ENCODE assay signal across 8 cellular contexts in genomic region chr9:129140397-129141065, GRCh38. TPM values are rescaled to one million over a fixed set of nuclear protein-coding genes. Genes with fewer than 3 reads are reported as not detected.
DNase-seq lines count a peak whose midpoint lies in the region; ATAC-seq and TF ChIP-seq lines count a peak whose summit lies in the region.

No MANE protein-coding gene starts in this region.

- peaks cover 44% of the 10 kb centered on the region for H3K27me3 Mint-ChIP-seq in GM23338 (ENCODE audit: insufficient read depth, low read depth, poor library complexity)
- no peaks in the 10 kb centered on the region for H3K27me3 Mint-ChIP-seq in activated CD8-positive, alpha-beta T cell treated with anti-CD3 and anti-CD28 coated beads, Interleukin-2, amount 10 ng/mL, durations not matched to agents 7 days and 5 days (ENCODE audit: low read depth)

- H3K4me3 ChIP-seq in GM23338, result peak overlapping the region; percentile 57
- H3K4me3 ChIP-seq in MM.1S (ENCODE audit: low read length), result peak overlapping the region; percentile 60
- H3K4me3 ChIP-seq in fibroblast of the aortic adventitia (ENCODE audit: low read depth, low read length), result peak overlapping the region; percentile 64
- H3K4me3 ChIP-seq in neural cell (ENCODE audit: low read length), result peak overlapping the region; percentile 58

- H3K9me3 ChIP-seq in MM.1S (replicated peaks; ENCODE audit: insufficient read depth, low read length), result no peaks in the 10 kb centered on the region
- H3K9me3 ChIP-seq in neural cell (ENCODE audit: low read length), result no peaks in the 10 kb centered on the region

- no peaks in the 10 kb centered on the region for H3K9me3 Mint-ChIP-seq in GM23338
- H3K9me3 Mint-ChIP-seq in activated CD8-positive, alpha-beta T cell treated with anti-CD3 and anti-CD28 coated beads, Interleukin-2, amount 10 ng/mL, durations not matched to agents 7 days and 5 days (ENCODE audit: insufficient read depth), result no peaks in the 10 kb centered on the region

- H2AFZ ChIP-seq in GM23338, result no peak overlapping the region
- H2AFZ ChIP-seq in MM.1S (ENCODE audit: low read length), result peak overlapping the region; percentile 52
- H2AFZ ChIP-seq in neural cell (ENCODE audit: low read depth, low read length), result no peak overlapping the region

- POLR2A ChIA-PET in activated CD8-positive, alpha-beta T cell treated with anti-CD3 and anti-CD28 coated beads, Interleukin-2, amount 10 ng/mL, durations not matched to agents 7 days and 5 days (lab: Charles Lee), result interaction anchor here (0.6 to 1.8 kb wide), 9 partner anchors 9 to 485 kb away, joined by 3 to 8 read pairs (median 5); partner anchors contain the start of genes IER5L and NTMT1

- TF ChIP-seq RAD21 in neural cell (conservative IDR thresholded peaks at IDR 0.05), result no peak

- CTCF ChIA-PET in activated CD8-positive, alpha-beta T cell treated with anti-CD3 and anti-CD28 coated beads, Interleukin-2, amount 10 ng/mL, durations not matched to agents 7 days and 5 days (lab: Charles Lee), result interaction anchor here (0.8 to 8.8 kb wide), 20 partner anchors 10 to 651 kb away, joined by 3 to 190 read pairs (median 4); partner anchors contain the start of genes C9orf50, IER5L and NTMT1

- no peaks in the 10 kb centered on the region for H3K27me3 ChIP-seq in GM23338 (ENCODE audit: insufficient read depth)
- no peaks in the 10 kb centered on the region for H3K27me3 ChIP-seq in MM.1S (replicated peaks; ENCODE audit: insufficient read depth, low read length)
- H3K27me3 ChIP-seq in neural cell (ENCODE audit: insufficient read depth, low read depth, low read length), result no peaks in the 10 kb centered on the region

- peak; percentile 29 for ATAC-seq in GM23338
- ATAC-seq in activated CD8-positive, alpha-beta T cell treated with anti-CD3 and anti-CD28 coated beads, Interleukin-2, amount 10 ng/mL, durations not matched to agents 7 days and 5 days, result peak; percentile 18

- H3K4me1 ChIP-seq in GM23338 (ENCODE audit: insufficient read depth) (peaks cover 47% of the 10 kb centered on the region), MM.1S (ENCODE audit: low read length) (peaks cover 14% of the 10 kb centered on the region)

- peaks cover 6% of the 10 kb centered on the region for H3K36me3 ChIP-seq in GM23338 (ENCODE audit: insufficient read depth)
- H3K36me3 ChIP-seq in MM.1S (replicated peaks; ENCODE audit: insufficient read depth, low read length), result no peaks in the 10 kb centered on the region
- no peaks in the 10 kb centered on the region for H3K36me3 ChIP-seq in neural cell (ENCODE audit: insufficient read depth, low read length)

- H3F3A ChIP-seq in GM23338 (replicated peaks; ENCODE audit: low read depth) (peaks cover 6% of the 10 kb centered on the region), MM.1S (ENCODE audit: insufficient read depth, low read length) (peaks cover 11% of the 10 kb centered on the region), neural cell (ENCODE audit: insufficient read depth, low read length, poor library complexity, severe bottlenecking) (no peaks in the 10 kb centered on the region)

- no peak for TF ChIP-seq CTCF in GM23338 (conservative IDR thresholded peaks at IDR 0.05; ENCODE audit: low read depth in 2 of 2)
- no peak for TF ChIP-seq CTCF in MM.1S (IDR thresholded peaks at IDR 0.05; ENCODE audit: low read length)
- TF ChIP-seq CTCF in fibroblast of the aortic adventitia (IDR thresholded peaks at IDR 0.05; ENCODE audit: insufficient read depth, low read length), result no peak
- TF ChIP-seq CTCF in neural cell (IDR thresholded peaks at IDR 0.05; ENCODE audit: poor library complexity, severe bottlenecking), result no peak

- DNase-seq in G401 (ENCODE audit: low spot score) (peak; percentile 69), GM23338 (ENCODE audit: low spot score) (peak; percentile 50), MM.1S (peak; percentile 22), fibroblast of the aortic adventitia (ENCODE audit: low read depth) (peak; percentile 58), OCI-M1 (lab: John Stamatoyannopoulos, UW) (no peak), NCI-H774 (lab: John Stamatoyannopoulos, UW) (no peak)
- peak; percentile 36 for DNase-seq in activated CD8-positive, alpha-beta T cell treated with anti-CD3 and anti-CD28 coated beads, Interleukin-2, amount 10 ng/mL, durations not matched to agents 7 days and 5 days

- H3K9ac ChIP-seq in MM.1S (ENCODE audit: low read length) (peak overlapping the region; percentile 91), neural cell (ENCODE audit: low read length) (peak overlapping the region; percentile 96)

- H4K20me1 ChIP-seq in GM23338 (replicated peaks; ENCODE audit: insufficient read depth) (no peaks in the 10 kb centered on the region), MM.1S (ENCODE audit: insufficient read depth, low read length) (no peaks in the 10 kb centered on the region), neural cell (ENCODE audit: insufficient read depth) (no peaks in the 10 kb centered on the region)

- H3K4me2 ChIP-seq in GM23338 (peak overlapping the region; percentile 86), MM.1S (ENCODE audit: low read depth, low read length) (peak overlapping the region; percentile 93), neural cell (ENCODE audit: low read length) (peak overlapping the region; percentile 52)

- H3K9me2 ChIP-seq in GM23338 (ENCODE audit: insufficient read depth) (no peaks in the 10 kb centered on the region), MM.1S (replicated peaks; ENCODE audit: insufficient read depth, low read length) (no peaks in the 10 kb centered on the region), neural cell (ENCODE audit: insufficient read depth, low read length) (no peaks in the 10 kb centered on the region)

- peak overlapping the region; percentile 73 for H3K4me3 Mint-ChIP-seq in GM23338
- peak overlapping the region; percentile 75 for H3K4me3 Mint-ChIP-seq in activated CD8-positive, alpha-beta T cell treated with anti-CD3 and anti-CD28 coated beads, Interleukin-2, amount 10 ng/mL, durations not matched to agents 7 days and 5 days

- H3K4me1 Mint-ChIP-seq in GM23338, result peaks cover 64% of the 10 kb centered on the region
- peaks cover 50% of the 10 kb centered on the region for H3K4me1 Mint-ChIP-seq in activated CD8-positive, alpha-beta T cell treated with anti-CD3 and anti-CD28 coated beads, Interleukin-2, amount 10 ng/mL, durations not matched to agents 7 days and 5 days (ENCODE audit: low read depth)

- in situ Hi-C loops in G401 (cut with HindIII; ENCODE audit: low sequenced_read_pairs), result no loop called here

- H3K79me2 ChIP-seq in GM23338 (replicated peaks; ENCODE audit: insufficient read depth) (peaks cover 8% of the 10 kb centered on the region), MM.1S (ENCODE audit: low read length) (peaks cover 21% of the 10 kb centered on the region), neural cell (replicated peaks; ENCODE audit: insufficient read depth, low read length) (no peaks in the 10 kb centered on the region)

- H3K27ac Mint-ChIP-seq in GM23338, result peak overlapping the region; percentile 98
- H3K27ac Mint-ChIP-seq in activated CD8-positive, alpha-beta T cell treated with anti-CD3 and anti-CD28 coated beads, Interleukin-2, amount 10 ng/mL, durations not matched to agents 7 days and 5 days, result peak overlapping the region; percentile 93

- peaks cover 46% of the 10 kb centered on the region for H3K36me3 Mint-ChIP-seq in GM23338 (ENCODE audit: low read depth)
- peaks cover 34% of the 10 kb centered on the region for H3K36me3 Mint-ChIP-seq in activated CD8-positive, alpha-beta T cell treated with anti-CD3 and anti-CD28 coated beads, Interleukin-2, amount 10 ng/mL, durations not matched to agents 7 days and 5 days (ENCODE audit: low read depth)

- H3K27ac ChIP-seq in GM23338 (ENCODE audit: low read depth), result peak overlapping the region; percentile 100
- peak overlapping the region; percentile 74 for H3K27ac ChIP-seq in MM.1S (ENCODE audit: low read length)
- H3K27ac ChIP-seq in neural cell (ENCODE audit: low read length), result peak overlapping the region; percentile 99

- TF ChIP-seq EP300 in neural cell (conservative IDR thresholded peaks at IDR 0.05; ENCODE audit: poor library complexity, severe bottlenecking), result no peak

TF ChIP-seq in GM23338, 12 proteins besides CTCF, POLR2A, EP300 and RAD21 (continues in another document):
- TF ChIP-seq EZH2phosphoT487 (IDR thresholded peaks at IDR 0.05; ENCODE audit: unreplicated experiment), result no peak

RNA-seq across cellular contexts. Expression of gene PTPA, which starts 29.3 kb away (rescaled TPM):
- 215 and 261 TPM in 2 replicates for total RNA-seq in G401 (2014; rRNA removed; shearing (Covaris generic))
- total RNA-seq in GM23338 (2014; rRNA removed; shearing (Covaris generic)), result 110 and 122 TPM in 2 replicates
- 53.9 and 57.3 TPM in 2 replicates for polyA plus RNA-seq in GM23338 (2016; fragmentation: Nextera tagmentation; extraction: Ambion mirVana)
- 100 to 1,000 TPM; 114 to 125 TPM for total RNA-seq in activated CD8-positive, alpha-beta T cell treated with anti-CD3 and anti-CD28 coated beads, Interleukin-2, amount 10 ng/mL, durations not matched to agents 7 days and 5 days
- 48.2 and 91.5 TPM in 2 replicates for total RNA-seq in fibroblast of the aortic adventitia (ENCODE audit: low replicate concordance)
- 50.5 and 62.8 TPM in 2 replicates for polyA plus RNA-seq in neural cell
- polyA minus RNA-seq in neural cell, result 74.4 and 77.9 TPM in 2 replicates

RNA-seq across cellular contexts. Expression of gene CRAT, which starts 29.9 kb away (rescaled TPM):
- 21.5 and 22.7 TPM in 2 replicates for total RNA-seq in G401 (2014; rRNA removed; shearing (Covaris generic))
- 9.9 TPM in 2 replicates for total RNA-seq in GM23338 (2014; rRNA removed; shearing (Covaris generic))
- polyA plus RNA-seq in GM23338 (2016; fragmentation: Nextera tagmentation; extraction: Ambion mirVana) (3.7 and 4.6 TPM in 2 replicates), neural cell (14.3 and 21.2 TPM in 2 replicates)
- 10 to 100 TPM; 21.9 to 22.2 TPM for total RNA-seq in activated CD8-positive, alpha-beta T cell treated with anti-CD3 and anti-CD28 coated beads, Interleukin-2, amount 10 ng/mL, durations not matched to agents 7 days and 5 days
- total RNA-seq in fibroblast of the aortic adventitia (ENCODE audit: low replicate concordance), result 21.3 and 66.0 TPM in 2 replicates
- 17.5 and 19.3 TPM in 2 replicates for polyA minus RNA-seq in neural cell

RNA-seq across cellular contexts. Expression of gene IER5L, which starts 37.5 kb away (rescaled TPM):
- total RNA-seq in G401 (2014; rRNA removed; shearing (Covaris generic)), result 92.7 and 121 TPM in 2 replicates
- total RNA-seq in GM23338 (2014; rRNA removed; shearing (Covaris generic)), result 0.90 and 1.2 TPM in 2 replicates
- polyA plus RNA-seq in GM23338 (2016; fragmentation: Nextera tagmentation; extraction: Ambion mirVana) (0.19 and 0.24 TPM in 2 replicates), neural cell (20.8 and 30.5 TPM in 2 replicates)
- 1 to 10 TPM; 6.0 to 6.1 TPM for total RNA-seq in activated CD8-positive, alpha-beta T cell treated with anti-CD3 and anti-CD28 coated beads, Interleukin-2, amount 10 ng/mL, durations not matched to agents 7 days and 5 days
- total RNA-seq in fibroblast of the aortic adventitia (ENCODE audit: low replicate concordance), result 28.0 and 42.0 TPM in 2 replicates
- polyA minus RNA-seq in neural cell, result 28.4 and 41.1 TPM in 2 replicates

RNA-seq across cellular contexts. Expression of gene DOLPP1, which starts 59.6 kb away (rescaled TPM):
- 24.4 and 29.1 TPM in 2 replicates for total RNA-seq in G401 (2014; rRNA removed; shearing (Covaris generic))
- total RNA-seq in GM23338 (2014; rRNA removed; shearing (Covaris generic)), result 30.0 and 31.9 TPM in 2 replicates
- 20.5 and 23.3 TPM in 2 replicates for polyA plus RNA-seq in GM23338 (2016; fragmentation: Nextera tagmentation; extraction: Ambion mirVana)
- 10 to 100 TPM; 15.9 to 18.8 TPM for total RNA-seq in activated CD8-positive, alpha-beta T cell treated with anti-CD3 and anti-CD28 coated beads, Interleukin-2, amount 10 ng/mL, durations not matched to agents 7 days and 5 days
- total RNA-seq in fibroblast of the aortic adventitia (ENCODE audit: low replicate concordance), result 7.8 and 12.4 TPM in 2 replicates
- polyA plus RNA-seq in neural cell, result 31.1 and 31.5 TPM in 2 replicates
- polyA minus RNA-seq in neural cell, result 20.6 and 26.1 TPM in 2 replicates

Comparison
In these comparisons a context has a peak if more than half of its experiments do, and no peak if none do; other contexts are left out.
1. DNase-seq: peak in G401 (single experiment), GM23338 (single experiment), MM.1S (single experiment), activated CD8-positive, alpha-beta T cell treated with anti-CD3 and anti-CD28 coated beads, Interleukin-2, amount 10 ng/mL, durations not matched to agents 7 days and 5 days (single experiment) and fibroblast of the aortic adventitia (single experiment); none in OCI-M1 (single experiment) and NCI-H774 (single experiment).
2. Peak in every context shown above with its lines, with median percentiles within 50 percentile points of each other: H3K27ac ChIP-seq, H3K4me2 ChIP-seq and H3K4me3 ChIP-seq.